Comparison of ENCODE assay signal across 1 cellular context in genomic region chr9:96581823-96582598, GRCh38.
TF ChIP-seq lines count a peak whose summit lies in the region.

No MANE protein-coding gene starts in this region.

TF ChIP-seq in HEK293, 187 proteins besides CTCF, POLR2A, EP300 and RAD21 (continued from another document):
- TF ChIP-seq WT1 (tag by site-specific recombination; IDR thresholded peaks at IDR 0.05) (no peak), ZNF548 (tag by site-specific recombination; IDR thresholded peaks at IDR 0.05) (no peak), IKZF3 (tag by site-specific recombination; IDR thresholded peaks at IDR 0.05) (0 out of 2 replicates have a peak, but pooled peaks have one; percentile 8), PRDM6 (tag by site-specific recombination; IDR thresholded peaks at IDR 0.05) (no peak), ZBTB6 (tag by site-specific recombination; IDR thresholded peaks at IDR 0.05) (0 out of 2 replicates have a peak, but pooled peaks have one; percentile 25), ZNF629 (tag by site-specific recombination; IDR thresholded peaks at IDR 0.05) (peak; percentile 17; the same call in 1 of the 2 replicates), ZNF133 (tag by site-specific recombination; IDR thresholded peaks at IDR 0.05) (no peak), ZNF776 (tag by site-specific recombination; IDR thresholded peaks at IDR 0.05; ENCODE audit: borderline replicate concordance) (no peak)
